In the genomic region with DNA sequence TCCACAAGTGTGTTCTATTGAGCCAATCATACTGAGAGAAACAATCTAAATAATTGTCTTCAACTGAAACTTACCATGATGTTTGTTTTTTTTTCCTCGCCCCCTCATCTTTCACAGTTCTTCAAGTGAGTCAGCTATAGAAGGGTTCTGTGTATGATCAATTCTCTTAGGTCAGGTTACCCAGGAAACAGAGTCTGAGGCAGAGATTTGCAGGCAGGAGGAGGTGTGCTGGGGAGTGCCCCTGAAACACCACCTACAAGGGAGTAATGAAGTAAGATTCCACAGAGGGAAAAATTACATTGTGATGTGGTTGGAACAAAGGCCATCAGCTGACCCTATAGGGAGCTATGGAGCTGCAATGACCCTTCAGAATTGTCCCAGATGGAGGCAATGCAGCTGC, we compare ENCODE assay signal across 20 cellular contexts.
A peak's percentile ranks its signal among the peaks of the same experiment; 100 is the strongest.
DNase-seq lines count a peak whose midpoint lies in the region; ATAC-seq and TF ChIP-seq lines count a peak whose summit lies in the region.
"Had no signal": no experiment of that assay in that cellular context is flagged by ENCODE, and none has a peak within 500 bp of the region (broad histone marks: within the 10 kb centered on the region; RNA-seq: fewer than 3 reads in every experiment).

No MANE protein-coding gene starts in this region.

- H3K36me3 Mint-ChIP-seq in activated CD4-positive, alpha-beta T cell treated with anti-CD3 and anti-CD28 coated beads for 36 hours (ENCODE audit: low read depth), result no peaks in the 10 kb centered on the region

- no peak overlapping the region for H3K4me2 ChIP-seq in GM23248 (ENCODE audit: unreplicated experiment)
- H3K4me2 ChIP-seq: BLaER1 had no signal

- H3K9me2 ChIP-seq in GM23248 (ENCODE audit: insufficient read depth), result no peaks in the 10 kb centered on the region

- no peaks in the 10 kb centered on the region for H3K27me3 ChIP-seq in GM23248 (replicated peaks; ENCODE audit: insufficient read depth)
- H3K27me3 ChIP-seq in left lung, result no peaks in the 10 kb centered on the region
- H3K27me3 ChIP-seq: BLaER1, SJCRH30 had no signal

- no peaks in the 10 kb centered on the region for H3K27me3 Mint-ChIP-seq in activated CD4-positive, alpha-beta T cell treated with anti-CD3 and anti-CD28 coated beads for 36 hours
- H3K27me3 Mint-ChIP-seq: CD4-positive, alpha-beta T cell had no signal

- peak overlapping the region; percentile 29; the same call in 1 of the 2 replicates for H2AFZ ChIP-seq in GM23248

- in situ Hi-C loops in GM23248 (cut with MboI), result no loop called here

- H3K27ac ChIP-seq in GM23248 (no peak overlapping the region), left lung (no peak overlapping the region)
- H3K27ac ChIP-seq: BLaER1, SJCRH30 had no signal

- CTCF ChIA-PET in activated CD4-positive, alpha-beta T cell treated with anti-CD3 and anti-CD28 coated beads for 36 hours (lab: Charles Lee), result interaction anchor here (0.7 kb wide), 1 partner anchor 13 kb away, joined by 3 read pairs; no protein-coding TSS in a partner anchor

- H3K9ac ChIP-seq in GM23248, result no peak overlapping the region
- H3K9ac ChIP-seq: BLaER1 had no signal

- H4K20me1 ChIP-seq in GM23248 (ENCODE audit: insufficient read depth), result no peaks in the 10 kb centered on the region
- H4K20me1 ChIP-seq: BLaER1 had no signal

- intact Hi-C loops in activated CD4-positive, alpha-beta T cell treated with anti-CD3 and anti-CD28 coated beads for 36 hours (cut with DNase I, micrococcal nuclease), result loop anchor here in 1 of 2 experiments (1.0 kb wide), 1 partner anchor 8 kb away; no protein-coding TSS in a partner anchor
- intact Hi-C loops in left lung (cut with DNase I), result no loop called here

- DNase-seq in GM23248 (peak; percentile 32), astrocyte of the hippocampus (ENCODE audit: low read depth, low spot score) (peak; percentile 2), fibroblast of mammary gland (ENCODE audit: low read depth) (peak; percentile 23), retina (peak; percentile 12), left lung (no peak)
- no peak for DNase-seq in activated CD4-positive, alpha-beta T cell treated with anti-CD3 and anti-CD28 coated beads for 36 hours
- no peak for DNase-seq in effector CD4-positive, alpha-beta T cell
- DNase-seq: Caco-2; CD4-positive, alpha-beta T cell; DND-41; KG1; NCI-H1092 treated with DMSO at 0.1 percent for 48 hours; NCI-H1436 treated with DMSO at 0.1 percent for 48 hours; NCI-H1930; NCI-H226; NCI-H524; OCI-M1; SJCRH30 had no signal

- H3K9me3 ChIP-seq in GM23248 (ENCODE audit: low read depth), result no peaks in the 10 kb centered on the region
- no peaks in the 10 kb centered on the region for H3K9me3 ChIP-seq in left lung
- H3K9me3 ChIP-seq: BLaER1, Caco-2, SJCRH30 had no signal

- H3K4me1 Mint-ChIP-seq in activated CD4-positive, alpha-beta T cell treated with anti-CD3 and anti-CD28 coated beads for 36 hours, result no peaks in the 10 kb centered on the region

- H3K9me3 Mint-ChIP-seq in activated CD4-positive, alpha-beta T cell treated with anti-CD3 and anti-CD28 coated beads for 36 hours (ENCODE audit: low read depth), result peaks cover 7% of the 10 kb centered on the region

- no peak overlapping the region for H3K4me3 Mint-ChIP-seq in activated CD4-positive, alpha-beta T cell treated with anti-CD3 and anti-CD28 coated beads for 36 hours
- H3K4me3 Mint-ChIP-seq: CD4-positive, alpha-beta T cell had no signal

- H3K36me3 ChIP-seq in GM23248 (ENCODE audit: low read depth) (no peaks in the 10 kb centered on the region), left lung (no peaks in the 10 kb centered on the region)
- H3K36me3 ChIP-seq: BLaER1, SJCRH30 had no signal

- H3K4me1 ChIP-seq in GM23248 (ENCODE audit: insufficient read depth) (peaks cover 7% of the 10 kb centered on the region; the same call in 1 of the 2 replicates), left lung (no peaks in the 10 kb centered on the region)
- H3K4me1 ChIP-seq: BLaER1, Caco-2, SJCRH30 had no signal

- no peak overlapping the region for H3K27ac Mint-ChIP-seq in activated CD4-positive, alpha-beta T cell treated with anti-CD3 and anti-CD28 coated beads for 36 hours
- H3K27ac Mint-ChIP-seq: CD4-positive, alpha-beta T cell had no signal

- POLR2A ChIA-PET in activated CD4-positive, alpha-beta T cell treated with anti-CD3 and anti-CD28 coated beads for 36 hours (lab: Charles Lee), result no interaction called here

- H3F3A ChIP-seq in GM23248 (ENCODE audit: insufficient read depth), result no peaks in the 10 kb centered on the region

- H3K79me2 ChIP-seq in GM23248 (ENCODE audit: insufficient read depth), result no peaks in the 10 kb centered on the region

- no peak for ATAC-seq in activated CD4-positive, alpha-beta T cell treated with anti-CD3 and anti-CD28 coated beads for 36 hours
- ATAC-seq in left lung, result no peak
- ATAC-seq: GM12878 had no signal

- TF ChIP-seq CTCF in fibroblast of mammary gland (conservative IDR thresholded peaks at IDR 0.05; ENCODE audit: control insufficient read depth, insufficient read depth, low read depth, low read length) (no peak), left lung (IDR thresholded peaks at IDR 0.05) (no peak)

- WGBS in GM23248 (ENCODE audit: low coverage in 1 of 2, low lambda C conversion rate in 2 of 2, missing lambda C conversion rate in 2 of 2), 2 experiments, result 68 to 79% methylated on average over 1 of the region's 1 CpG

- H3K4me3 ChIP-seq in GM23248 (no peak overlapping the region), fibroblast of mammary gland (ENCODE audit: control insufficient read depth, low read depth, low read length) (no peak overlapping the region), left lung (no peak overlapping the region)
- H3K4me3 ChIP-seq: BLaER1, GM12878, SJCRH30 had no signal

Comparison
In these comparisons a context has a peak if more than half of its experiments do, and no peak if none do; other contexts are left out.
1. DNase-seq: peak in GM23248 (single experiment), astrocyte of the hippocampus (single experiment), fibroblast of mammary gland (single experiment) and retina (single experiment); none in activated CD4-positive, alpha-beta T cell treated with anti-CD3 and anti-CD28 coated beads for 36 hours (single experiment), effector CD4-positive, alpha-beta T cell (single experiment) and left lung (0 of 2).